ENCODE assay signal across 24 cellular contexts in genomic region chr2:169035887-169036286, GRCh38. TPM values are rescaled to one million over a fixed set of nuclear protein-coding genes. Genes with fewer than 3 reads are reported as not detected.
"Had no signal": no experiment of that assay in that cellular context is flagged by ENCODE, and none has a peak within 500 bp of the region (broad histone marks: within the 10 kb centered on the region; RNA-seq: fewer than 3 reads in every experiment).

No MANE protein-coding gene starts in this region.

- H3K4me2 ChIP-seq: SK-N-SH had no signal

- H3K9me3 ChIP-seq: MG63, SK-N-SH had no signal

- H3K27ac ChIP-seq: HL-60 had no signal

- H3K27me3 ChIP-seq: MG63 had no signal

- H3K36me3 ChIP-seq: MG63 had no signal

- DNase-seq: Karpas-422, KG1, MG63, NCI-H1092, NCI-H1105 treated with DMSO at 0.1 percent for 48 hours, NCI-H1417 treated with DMSO at 0.1 percent for 48 hours, NCI-H146, NCI-H1694 treated with DMSO at 0.1 percent for 48 hours, NCI-H1930, NCI-H2081, NCI-H2107, NCI-H2171 treated with DMSO at 0.1 percent for 48 hours, NCI-H345, NCI-H446 treated with DMSO at 0.1 percent for 48 hours, NCI-H510A treated with DMSO at 0.1 percent for 48 hours, NCI-H526, Right ventricle myocardium superior, RPMI8226, SIG-M5, SK-N-SH, SW 1271, T-cell had no signal

- H3K4me3 ChIP-seq: MG63 had no signal

- H3K9ac ChIP-seq: SK-N-SH had no signal

RNA-seq across cellular contexts. Expression of gene ABCB11, which starts 4.8 kb away (rescaled TPM):
- polyA plus RNA-seq: SK-N-SH had no signal

RNA-seq across cellular contexts. Expression of gene DHRS9, which starts 33.5 kb away (rescaled TPM):
- total RNA-seq: SK-MEL-5, T-cell had no signal
- polyA plus RNA-seq: SK-N-SH had no signal
